1 cellular context compared by ENCODE assay signal in the genomic region with DNA sequence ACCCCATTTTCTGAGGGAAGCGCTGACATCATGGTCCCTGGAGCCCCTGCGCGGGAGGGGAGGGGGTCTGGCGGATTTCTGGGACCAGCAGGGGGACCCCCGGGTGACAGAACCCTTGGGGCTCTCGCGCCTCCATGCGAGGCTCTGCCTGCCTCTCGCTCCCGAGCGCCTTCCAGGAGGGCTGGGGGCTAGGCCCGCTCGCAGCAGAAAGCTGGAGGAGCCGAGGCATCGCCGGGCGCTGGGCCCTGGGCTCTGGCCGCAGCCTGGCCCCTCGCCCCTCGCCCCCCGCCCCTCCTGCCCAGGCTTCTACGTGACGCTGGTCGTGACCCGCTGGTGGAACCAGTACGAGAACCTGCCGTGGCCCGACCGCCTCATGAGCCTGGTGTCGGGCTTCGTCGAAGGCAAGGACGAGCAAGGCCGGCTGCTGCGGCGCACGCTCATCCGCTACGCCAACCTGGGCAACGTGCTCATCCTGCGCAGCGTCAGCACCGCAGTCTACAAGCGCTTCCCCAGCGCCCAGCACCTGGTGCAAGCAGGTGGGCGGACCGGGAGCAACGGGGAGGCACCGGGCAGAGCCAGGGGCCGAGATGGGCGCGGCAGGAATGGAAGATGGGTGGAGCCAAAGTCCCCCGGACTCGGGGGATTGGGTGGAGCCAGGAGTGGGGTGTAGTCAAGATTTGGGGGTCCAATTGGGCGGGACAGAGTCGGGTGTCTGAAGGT.
TF ChIP-seq lines count a peak whose summit lies in the region.

No MANE protein-coding gene starts in this region.

TF ChIP-seq in WTC11, 78 proteins besides CTCF, POLR2A, EP300 and RAD21 (continued from another document and continues in another):
- TF ChIP-seq, protein P1, sequence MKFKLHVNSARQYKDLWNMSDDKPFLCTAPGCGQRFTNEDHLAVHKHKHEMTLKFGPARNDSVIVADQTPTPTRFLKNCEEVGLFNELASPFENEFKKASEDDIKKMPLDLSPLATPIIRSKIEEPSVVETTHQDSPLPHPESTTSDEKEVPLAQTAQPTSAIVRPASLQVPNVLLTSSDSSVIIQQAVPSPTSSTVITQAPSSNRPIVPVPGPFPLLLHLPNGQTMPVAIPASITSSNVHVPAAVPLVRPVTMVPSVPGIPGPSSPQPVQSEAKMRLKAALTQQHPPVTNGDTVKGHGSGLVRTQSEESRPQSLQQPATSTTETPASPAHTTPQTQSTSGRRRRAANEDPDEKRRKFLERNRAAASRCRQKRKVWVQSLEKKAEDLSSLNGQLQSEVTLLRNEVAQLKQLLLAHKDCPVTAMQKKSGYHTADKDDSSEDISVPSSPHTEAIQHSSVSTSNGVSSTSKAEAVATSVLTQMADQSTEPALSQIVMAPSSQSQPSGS (CRISPR knock-in tag; IDR thresholded peaks at IDR 0.05; ENCODE audit: borderline replicate concordance, low read depth): peak; percentile 74; the same call in 1 of the 2 replicates
- no peak for TF ChIP-seq ZNF396 (CRISPR knock-in tag; IDR thresholded peaks at IDR 0.05; ENCODE audit: borderline replicate concordance)
- TF ChIP-seq, protein P2, sequence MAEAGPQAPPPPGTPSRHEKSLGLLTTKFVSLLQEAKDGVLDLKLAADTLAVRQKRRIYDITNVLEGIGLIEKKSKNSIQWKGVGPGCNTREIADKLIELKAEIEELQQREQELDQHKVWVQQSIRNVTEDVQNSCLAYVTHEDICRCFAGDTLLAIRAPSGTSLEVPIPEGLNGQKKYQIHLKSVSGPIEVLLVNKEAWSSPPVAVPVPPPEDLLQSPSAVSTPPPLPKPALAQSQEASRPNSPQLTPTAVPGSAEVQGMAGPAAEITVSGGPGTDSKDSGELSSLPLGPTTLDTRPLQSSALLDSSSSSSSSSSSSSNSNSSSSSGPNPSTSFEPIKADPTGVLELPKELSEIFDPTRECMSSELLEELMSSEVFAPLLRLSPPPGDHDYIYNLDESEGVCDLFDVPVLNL (CRISPR knock-in tag; IDR thresholded peaks at IDR 0.05; ENCODE audit: borderline replicate concordance, low read depth): 0 out of 2 replicates have a peak, but pooled peaks have one; percentile 67
- peak; percentile 54; the same call in 1 of the 2 replicates for TF ChIP-seq ESRRA (CRISPR knock-in tag; IDR thresholded peaks at IDR 0.05; ENCODE audit: borderline replicate concordance)
- TF ChIP-seq KAT7 (CRISPR knock-in tag; IDR thresholded peaks at IDR 0.05; ENCODE audit: borderline replicate concordance): no peak
- no peak for TF ChIP-seq RELA (CRISPR knock-in tag; IDR thresholded peaks at IDR 0.05; ENCODE audit: borderline replicate concordance)
- no peak for TF ChIP-seq GTF2I (CRISPR knock-in tag; conservative IDR thresholded peaks at IDR 0.05)
- peak; percentile 91; the same call in 1 of the 2 replicates for TF ChIP-seq ETV6 (CRISPR knock-in tag; IDR thresholded peaks at IDR 0.05)
- no peak for TF ChIP-seq SOX15 (CRISPR knock-in tag; IDR thresholded peaks at IDR 0.05)
- TF ChIP-seq, protein P3, sequence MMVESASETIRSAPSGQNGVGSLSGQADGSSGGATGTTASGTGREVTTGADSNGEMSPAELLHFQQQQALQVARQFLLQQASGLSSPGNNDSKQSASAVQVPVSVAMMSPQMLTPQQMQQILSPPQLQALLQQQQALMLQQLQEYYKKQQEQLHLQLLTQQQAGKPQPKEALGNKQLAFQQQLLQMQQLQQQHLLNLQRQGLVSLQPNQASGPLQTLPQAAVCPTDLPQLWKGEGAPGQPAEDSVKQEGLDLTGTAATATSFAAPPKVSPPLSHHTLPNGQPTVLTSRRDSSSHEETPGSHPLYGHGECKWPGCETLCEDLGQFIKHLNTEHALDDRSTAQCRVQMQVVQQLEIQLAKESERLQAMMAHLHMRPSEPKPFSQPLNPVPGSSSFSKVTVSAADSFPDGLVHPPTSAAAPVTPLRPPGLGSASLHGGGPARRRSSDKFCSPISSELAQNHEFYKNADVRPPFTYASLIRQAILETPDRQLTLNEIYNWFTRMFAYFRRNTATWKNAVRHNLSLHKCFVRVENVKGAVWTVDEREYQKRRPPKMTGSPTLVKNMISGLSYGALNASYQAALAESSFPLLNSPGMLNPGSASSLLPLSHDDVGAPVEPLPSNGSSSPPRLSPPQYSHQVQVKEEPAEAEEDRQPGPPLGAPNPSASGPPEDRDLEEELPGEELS (CRISPR knock-in tag; IDR thresholded peaks at IDR 0.05): peak; percentile 98
- TF ChIP-seq, protein P4, sequence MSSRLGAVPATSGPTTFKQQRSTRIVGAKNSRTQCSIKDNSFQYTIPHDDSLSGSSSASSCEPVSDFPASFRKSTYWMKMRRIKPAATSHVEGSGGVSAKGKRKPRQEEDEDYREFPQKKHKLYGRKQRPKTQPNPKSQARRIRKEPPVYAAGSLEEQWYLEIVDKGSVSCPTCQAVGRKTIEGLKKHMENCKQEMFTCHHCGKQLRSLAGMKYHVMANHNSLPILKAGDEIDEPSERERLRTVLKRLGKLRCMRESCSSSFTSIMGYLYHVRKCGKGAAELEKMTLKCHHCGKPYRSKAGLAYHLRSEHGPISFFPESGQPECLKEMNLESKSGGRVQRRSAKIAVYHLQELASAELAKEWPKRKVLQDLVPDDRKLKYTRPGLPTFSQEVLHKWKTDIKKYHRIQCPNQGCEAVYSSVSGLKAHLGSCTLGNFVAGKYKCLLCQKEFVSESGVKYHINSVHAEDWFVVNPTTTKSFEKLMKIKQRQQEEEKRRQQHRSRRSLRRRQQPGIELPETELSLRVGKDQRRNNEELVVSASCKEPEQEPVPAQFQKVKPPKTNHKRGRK (CRISPR knock-in tag; IDR thresholded peaks at IDR 0.05; ENCODE audit: borderline replicate concordance): no peak
- TF ChIP-seq, protein P5, sequence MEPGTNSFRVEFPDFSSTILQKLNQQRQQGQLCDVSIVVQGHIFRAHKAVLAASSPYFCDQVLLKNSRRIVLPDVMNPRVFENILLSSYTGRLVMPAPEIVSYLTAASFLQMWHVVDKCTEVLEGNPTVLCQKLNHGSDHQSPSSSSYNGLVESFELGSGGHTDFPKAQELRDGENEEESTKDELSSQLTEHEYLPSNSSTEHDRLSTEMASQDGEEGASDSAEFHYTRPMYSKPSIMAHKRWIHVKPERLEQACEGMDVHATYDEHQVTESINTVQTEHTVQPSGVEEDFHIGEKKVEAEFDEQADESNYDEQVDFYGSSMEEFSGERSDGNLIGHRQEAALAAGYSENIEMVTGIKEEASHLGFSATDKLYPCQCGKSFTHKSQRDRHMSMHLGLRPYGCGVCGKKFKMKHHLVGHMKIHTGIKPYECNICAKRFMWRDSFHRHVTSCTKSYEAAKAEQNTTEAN (CRISPR knock-in tag; IDR thresholded peaks at IDR 0.05): peak; percentile 89
- TF ChIP-seq JUN (CRISPR knock-in tag; IDR thresholded peaks at IDR 0.05): peak; percentile 96
- peak; percentile 94 for TF ChIP-seq TCF7 (CRISPR knock-in tag; IDR thresholded peaks at IDR 0.05; ENCODE audit: low read depth)
- no peak; the same call in 1 of the 2 replicates for TF ChIP-seq ZBTB21 (CRISPR knock-in tag; IDR thresholded peaks at IDR 0.05; ENCODE audit: borderline replicate concordance)
- TF ChIP-seq RORB (CRISPR knock-in tag; IDR thresholded peaks at IDR 0.05): no peak
- TF ChIP-seq, protein P6, sequence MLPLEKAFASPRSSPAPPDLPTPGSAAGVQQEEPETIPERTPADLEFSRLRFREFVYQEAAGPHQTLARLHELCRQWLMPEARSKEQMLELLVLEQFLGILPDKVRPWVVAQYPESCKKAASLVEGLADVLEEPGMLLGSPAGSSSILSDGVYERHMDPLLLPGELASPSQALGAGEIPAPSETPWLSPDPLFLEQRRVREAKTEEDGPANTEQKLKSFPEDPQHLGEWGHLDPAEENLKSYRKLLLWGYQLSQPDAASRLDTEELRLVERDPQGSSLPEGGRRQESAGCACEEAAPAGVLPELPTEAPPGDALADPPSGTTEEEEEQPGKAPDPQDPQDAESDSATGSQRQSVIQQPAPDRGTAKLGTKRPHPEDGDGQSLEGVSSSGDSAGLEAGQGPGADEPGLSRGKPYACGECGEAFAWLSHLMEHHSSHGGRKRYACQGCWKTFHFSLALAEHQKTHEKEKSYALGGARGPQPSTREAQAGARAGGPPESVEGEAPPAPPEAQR (CRISPR knock-in tag; IDR thresholded peaks at IDR 0.05): no peak
- TF ChIP-seq, protein P7, sequence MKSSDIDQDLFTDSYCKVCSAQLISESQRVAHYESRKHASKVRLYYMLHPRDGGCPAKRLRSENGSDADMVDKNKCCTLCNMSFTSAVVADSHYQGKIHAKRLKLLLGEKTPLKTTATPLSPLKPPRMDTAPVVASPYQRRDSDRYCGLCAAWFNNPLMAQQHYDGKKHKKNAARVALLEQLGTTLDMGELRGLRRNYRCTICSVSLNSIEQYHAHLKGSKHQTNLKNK (CRISPR knock-in tag; IDR thresholded peaks at IDR 0.05): no peak
- TF ChIP-seq ZNF138 (CRISPR knock-in tag; conservative IDR thresholded peaks at IDR 0.05): no peak
- no peak for TF ChIP-seq GABPB1 (CRISPR knock-in tag; IDR thresholded peaks at IDR 0.05)
- TF ChIP-seq, protein P8, sequence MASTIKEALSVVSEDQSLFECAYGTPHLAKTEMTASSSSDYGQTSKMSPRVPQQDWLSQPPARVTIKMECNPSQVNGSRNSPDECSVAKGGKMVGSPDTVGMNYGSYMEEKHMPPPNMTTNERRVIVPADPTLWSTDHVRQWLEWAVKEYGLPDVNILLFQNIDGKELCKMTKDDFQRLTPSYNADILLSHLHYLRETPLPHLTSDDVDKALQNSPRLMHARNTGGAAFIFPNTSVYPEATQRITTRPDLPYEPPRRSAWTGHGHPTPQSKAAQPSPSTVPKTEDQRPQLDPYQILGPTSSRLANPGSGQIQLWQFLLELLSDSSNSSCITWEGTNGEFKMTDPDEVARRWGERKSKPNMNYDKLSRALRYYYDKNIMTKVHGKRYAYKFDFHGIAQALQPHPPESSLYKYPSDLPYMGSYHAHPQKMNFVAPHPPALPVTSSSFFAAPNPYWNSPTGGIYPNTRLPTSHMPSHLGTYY (CRISPR knock-in tag; IDR thresholded peaks at IDR 0.05): no peak
- TF ChIP-seq, protein P9, sequence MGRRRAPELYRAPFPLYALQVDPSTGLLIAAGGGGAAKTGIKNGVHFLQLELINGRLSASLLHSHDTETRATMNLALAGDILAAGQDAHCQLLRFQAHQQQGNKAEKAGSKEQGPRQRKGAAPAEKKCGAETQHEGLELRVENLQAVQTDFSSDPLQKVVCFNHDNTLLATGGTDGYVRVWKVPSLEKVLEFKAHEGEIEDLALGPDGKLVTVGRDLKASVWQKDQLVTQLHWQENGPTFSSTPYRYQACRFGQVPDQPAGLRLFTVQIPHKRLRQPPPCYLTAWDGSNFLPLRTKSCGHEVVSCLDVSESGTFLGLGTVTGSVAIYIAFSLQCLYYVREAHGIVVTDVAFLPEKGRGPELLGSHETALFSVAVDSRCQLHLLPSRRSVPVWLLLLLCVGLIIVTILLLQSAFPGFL (CRISPR knock-in tag; IDR thresholded peaks at IDR 0.05; ENCODE audit: borderline replicate concordance): no peak
- TF ChIP-seq ZNF317 (CRISPR knock-in tag; IDR thresholded peaks at IDR 0.05; ENCODE audit: borderline replicate concordance, low read depth): no peak
- peak; percentile 96 for TF ChIP-seq TP53 (CRISPR knock-in tag; IDR thresholded peaks at IDR 0.05)
- peak; percentile 98 for TF ChIP-seq FOXP1 (CRISPR knock-in tag; IDR thresholded peaks at IDR 0.05; ENCODE audit: borderline replicate concordance)
- TF ChIP-seq, protein P10, sequence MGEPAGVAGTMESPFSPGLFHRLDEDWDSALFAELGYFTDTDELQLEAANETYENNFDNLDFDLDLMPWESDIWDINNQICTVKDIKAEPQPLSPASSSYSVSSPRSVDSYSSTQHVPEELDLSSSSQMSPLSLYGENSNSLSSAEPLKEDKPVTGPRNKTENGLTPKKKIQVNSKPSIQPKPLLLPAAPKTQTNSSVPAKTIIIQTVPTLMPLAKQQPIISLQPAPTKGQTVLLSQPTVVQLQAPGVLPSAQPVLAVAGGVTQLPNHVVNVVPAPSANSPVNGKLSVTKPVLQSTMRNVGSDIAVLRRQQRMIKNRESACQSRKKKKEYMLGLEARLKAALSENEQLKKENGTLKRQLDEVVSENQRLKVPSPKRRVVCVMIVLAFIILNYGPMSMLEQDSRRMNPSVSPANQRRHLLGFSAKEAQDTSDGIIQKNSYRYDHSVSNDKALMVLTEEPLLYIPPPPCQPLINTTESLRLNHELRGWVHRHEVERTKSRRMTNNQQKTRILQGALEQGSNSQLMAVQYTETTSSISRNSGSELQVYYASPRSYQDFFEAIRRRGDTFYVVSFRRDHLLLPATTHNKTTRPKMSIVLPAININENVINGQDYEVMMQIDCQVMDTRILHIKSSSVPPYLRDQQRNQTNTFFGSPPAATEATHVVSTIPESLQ (CRISPR knock-in tag; IDR thresholded peaks at IDR 0.05): no peak
- no peak for TF ChIP-seq FOXJ3 (CRISPR knock-in tag; IDR thresholded peaks at IDR 0.05; ENCODE audit: borderline replicate concordance)
- TF ChIP-seq, protein P11, sequence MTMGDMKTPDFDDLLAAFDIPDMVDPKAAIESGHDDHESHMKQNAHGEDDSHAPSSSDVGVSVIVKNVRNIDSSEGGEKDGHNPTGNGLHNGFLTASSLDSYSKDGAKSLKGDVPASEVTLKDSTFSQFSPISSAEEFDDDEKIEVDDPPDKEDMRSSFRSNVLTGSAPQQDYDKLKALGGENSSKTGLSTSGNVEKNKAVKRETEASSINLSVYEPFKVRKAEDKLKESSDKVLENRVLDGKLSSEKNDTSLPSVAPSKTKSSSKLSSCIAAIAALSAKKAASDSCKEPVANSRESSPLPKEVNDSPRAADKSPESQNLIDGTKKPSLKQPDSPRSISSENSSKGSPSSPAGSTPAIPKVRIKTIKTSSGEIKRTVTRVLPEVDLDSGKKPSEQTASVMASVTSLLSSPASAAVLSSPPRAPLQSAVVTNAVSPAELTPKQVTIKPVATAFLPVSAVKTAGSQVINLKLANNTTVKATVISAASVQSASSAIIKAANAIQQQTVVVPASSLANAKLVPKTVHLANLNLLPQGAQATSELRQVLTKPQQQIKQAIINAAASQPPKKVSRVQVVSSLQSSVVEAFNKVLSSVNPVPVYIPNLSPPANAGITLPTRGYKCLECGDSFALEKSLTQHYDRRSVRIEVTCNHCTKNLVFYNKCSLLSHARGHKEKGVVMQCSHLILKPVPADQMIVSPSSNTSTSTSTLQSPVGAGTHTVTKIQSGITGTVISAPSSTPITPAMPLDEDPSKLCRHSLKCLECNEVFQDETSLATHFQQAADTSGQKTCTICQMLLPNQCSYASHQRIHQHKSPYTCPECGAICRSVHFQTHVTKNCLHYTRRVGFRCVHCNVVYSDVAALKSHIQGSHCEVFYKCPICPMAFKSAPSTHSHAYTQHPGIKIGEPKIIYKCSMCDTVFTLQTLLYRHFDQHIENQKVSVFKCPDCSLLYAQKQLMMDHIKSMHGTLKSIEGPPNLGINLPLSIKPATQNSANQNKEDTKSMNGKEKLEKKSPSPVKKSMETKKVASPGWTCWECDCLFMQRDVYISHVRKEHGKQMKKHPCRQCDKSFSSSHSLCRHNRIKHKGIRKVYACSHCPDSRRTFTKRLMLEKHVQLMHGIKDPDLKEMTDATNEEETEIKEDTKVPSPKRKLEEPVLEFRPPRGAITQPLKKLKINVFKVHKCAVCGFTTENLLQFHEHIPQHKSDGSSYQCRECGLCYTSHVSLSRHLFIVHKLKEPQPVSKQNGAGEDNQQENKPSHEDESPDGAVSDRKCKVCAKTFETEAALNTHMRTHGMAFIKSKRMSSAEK (CRISPR knock-in tag; IDR thresholded peaks at IDR 0.05; ENCODE audit: borderline replicate concordance): no peak
- TF ChIP-seq, protein P12, sequence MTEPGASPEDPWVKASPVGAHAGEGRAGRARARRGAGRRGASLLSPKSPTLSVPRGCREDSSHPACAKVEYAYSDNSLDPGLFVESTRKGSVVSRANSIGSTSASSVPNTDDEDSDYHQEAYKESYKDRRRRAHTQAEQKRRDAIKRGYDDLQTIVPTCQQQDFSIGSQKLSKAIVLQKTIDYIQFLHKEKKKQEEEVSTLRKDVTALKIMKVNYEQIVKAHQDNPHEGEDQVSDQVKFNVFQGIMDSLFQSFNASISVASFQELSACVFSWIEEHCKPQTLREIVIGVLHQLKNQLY (CRISPR knock-in tag; IDR thresholded peaks at IDR 0.05): no peak
